ENCODE assay signal across 8 cellular contexts in genomic region chr15:45401665-45402161, GRCh38. TPM values are rescaled to one million over a fixed set of nuclear protein-coding genes. Genes with fewer than 3 reads are reported as not detected.
A peak's percentile ranks its signal among the peaks of the same experiment; 100 is the strongest.
DNase-seq lines count a peak whose midpoint lies in the region; ATAC-seq and FAIRE-seq lines count a peak whose summit lies in the region.

No MANE protein-coding gene starts in this region.

- H3K4me1 ChIP-seq in adipocyte (ENCODE audit: control insufficient read depth, insufficient read depth, low read length) (peaks cover 21% of the 10 kb centered on the region), thymus (ENCODE audit: control insufficient read depth, insufficient read depth, low read length) (peaks cover 13% of the 10 kb centered on the region)

- peak overlapping the region; percentile 96 for H3K9ac ChIP-seq in adipocyte (ENCODE audit: low read length)

- H3K9me3 ChIP-seq in adipocyte (ENCODE audit: control insufficient read depth, low read length) (no peaks in the 10 kb centered on the region), thymus (ENCODE audit: control insufficient read depth) (no peaks in the 10 kb centered on the region)

- no peak for DNase-seq in GM18507 (ENCODE audit: extremely low spot score, insufficient read length, low read depth)
- DNase-seq in adipocyte (ENCODE audit: low read depth) = no peak
- no peak for DNase-seq in left lobe of liver (ENCODE audit: low spot score)
- no peak for DNase-seq in OCI-M1 (lab: John Stamatoyannopoulos, UW)
- DNase-seq in NCI-H2107 (lab: John Stamatoyannopoulos, UW) = no peak
- no peak for DNase-seq in glomerular visceral epithelial cell (ENCODE audit: extremely low spot score)

- WGBS in thymus = 3% methylated on average over 12 of the region's 12 CpGs

- peak overlapping the region; percentile 89 for H3K4me3 ChIP-seq in adipocyte (ENCODE audit: low read length)
- peak overlapping the region; percentile 96 for H3K4me3 ChIP-seq in thymus (ENCODE audit: low read length)

- H3K36me3 ChIP-seq in adipocyte (ENCODE audit: control insufficient read depth, insufficient read depth, low read length, severe bottlenecking) (peaks cover 16% of the 10 kb centered on the region), thymus (ENCODE audit: control insufficient read depth, insufficient read depth) (peaks cover under 1% of the 10 kb centered on the region)

- FAIRE-seq in GM18507 (lab: Jason Lieb, UNC) = peak; percentile 38

- ATAC-seq in HG03135 (IDR thresholded peaks at IDR 0.05; ENCODE audit: unreplicated experiment) (peak; percentile 6), left lobe of liver (peak; percentile 7)

- peak overlapping the region; percentile 90 for H3K27ac ChIP-seq in thymus (ENCODE audit: low read depth)

- no peaks in the 10 kb centered on the region for H3K27me3 ChIP-seq in adipocyte (replicated peaks; ENCODE audit: control insufficient read depth, insufficient read depth, low read length)
- no peaks in the 10 kb centered on the region for H3K27me3 ChIP-seq in thymus (ENCODE audit: control insufficient read depth, insufficient read depth)

RNA-seq across cellular contexts. Expression of gene GATM, which starts 23.4 kb away (rescaled TPM):
- total RNA-seq in left lobe of liver = 570 TPM
- 19.3 TPM for polyA plus RNA-seq in thymus
